In the genomic region with DNA sequence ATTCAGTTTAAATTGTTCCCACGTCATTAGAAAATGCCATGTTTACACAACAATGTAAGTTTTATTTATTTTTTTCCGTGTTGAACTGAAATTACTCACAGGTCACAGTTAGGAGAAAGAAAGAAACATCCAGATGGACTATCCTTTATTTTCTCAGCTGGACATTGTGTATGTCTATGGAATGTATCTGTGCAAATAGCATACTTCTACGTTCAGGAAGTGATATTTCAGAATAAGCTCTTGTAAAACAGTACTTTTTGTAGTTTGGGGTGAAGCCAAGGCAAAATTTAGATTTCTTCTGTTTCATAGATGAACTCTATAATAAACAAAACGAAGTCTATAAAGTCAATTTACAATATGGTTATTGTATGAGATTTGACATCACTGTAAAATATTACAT, we compare ENCODE assay signal across 1 cellular context.
TF ChIP-seq lines count a peak whose summit lies in the region.

No MANE protein-coding gene starts in this region.

TF ChIP-seq in A549, 52 proteins besides CTCF, POLR2A, EP300 and RAD21 (continued from another document):
- TF ChIP-seq USF2 (IDR thresholded peaks at IDR 0.05) (no peak), CBX2 (IDR thresholded peaks at IDR 0.05; ENCODE audit: borderline replicate concordance, low read depth) (no peak), ZFP36 (IDR thresholded peaks at IDR 0.05; ENCODE audit: borderline replicate concordance, partially characterized antibody) (no peak), EHMT2 (IDR thresholded peaks at IDR 0.05; ENCODE audit: low read depth) (no peak), BCL3 (IDR thresholded peaks at IDR 0.05) (no peak), MAFK (IDR thresholded peaks at IDR 0.05; ENCODE audit: partially characterized antibody) (no peak), ZSCAN20 (CRISPR knock-in tag; IDR thresholded peaks at IDR 0.05) (no peak), FOSB (CRISPR knock-in tag; IDR thresholded peaks at IDR 0.05) (no peak), HEYL (CRISPR knock-in tag; IDR thresholded peaks at IDR 0.05) (no peak), CEBPB (IDR thresholded peaks at IDR 0.05) (peak in 1 of 2 experiments; percentile 62; a peak in 1 of 4 replicates), CHD4 (IDR thresholded peaks at IDR 0.05; ENCODE audit: borderline replicate concordance) (no peak), KDM5A (IDR thresholded peaks at IDR 0.05) (no peak), HMGXB4 (CRISPR knock-in tag; IDR thresholded peaks at IDR 0.05; ENCODE audit: borderline replicate concordance) (no peak), JUNB (IDR thresholded peaks at IDR 0.05) (peak; percentile 49; the same call in 1 of the 2 replicates), HDAC2 (IDR thresholded peaks at IDR 0.05) (no peak), BHLHE40 (IDR thresholded peaks at IDR 0.05; ENCODE audit: low read depth, low read length) (no peak), CBX8 (IDR thresholded peaks at IDR 0.05) (no peak), RCOR1 (IDR thresholded peaks at IDR 0.05; ENCODE audit: low read depth, low read length) (no peak), TP53 (CRISPR knock-in tag; IDR thresholded peaks at IDR 0.05) (no peak), SREBF2 (IDR thresholded peaks at IDR 0.05) (no peak), GATA3 (IDR thresholded peaks at IDR 0.05; ENCODE audit: borderline replicate concordance) (peak; percentile 90), REST (IDR thresholded peaks at IDR 0.05) (no peak), RNF2 (IDR thresholded peaks at IDR 0.05; ENCODE audit: borderline replicate concordance, low read depth) (no peak), FOSL2 (IDR thresholded peaks at IDR 0.05) (no peak), FOSL2 (CRISPR knock-in tag; IDR thresholded peaks at IDR 0.05) (peak; percentile 83), FOXS1 (CRISPR knock-in tag; IDR thresholded peaks at IDR 0.05) (peak; percentile 94; the same call in 1 of the 2 replicates), NR3C1 (IDR thresholded peaks at IDR 0.05) (no peak)
- TF ChIP-seq, protein P1, sequence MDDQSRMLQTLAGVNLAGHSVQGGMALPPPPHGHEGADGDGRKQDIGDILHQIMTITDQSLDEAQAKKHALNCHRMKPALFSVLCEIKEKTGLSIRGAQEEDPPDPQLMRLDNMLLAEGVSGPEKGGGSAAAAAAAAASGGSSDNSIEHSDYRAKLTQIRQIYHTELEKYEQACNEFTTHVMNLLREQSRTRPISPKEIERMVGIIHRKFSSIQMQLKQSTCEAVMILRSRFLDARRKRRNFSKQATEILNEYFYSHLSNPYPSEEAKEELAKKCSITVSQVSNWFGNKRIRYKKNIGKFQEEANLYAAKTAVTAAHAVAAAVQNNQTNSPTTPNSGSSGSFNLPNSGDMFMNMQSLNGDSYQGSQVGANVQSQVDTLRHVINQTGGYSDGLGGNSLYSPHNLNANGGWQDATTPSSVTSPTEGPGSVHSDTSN (IDR thresholded peaks at IDR 0.05): peak; percentile 42; the same call in 1 of the 2 replicates
- TF ChIP-seq, protein P2, sequence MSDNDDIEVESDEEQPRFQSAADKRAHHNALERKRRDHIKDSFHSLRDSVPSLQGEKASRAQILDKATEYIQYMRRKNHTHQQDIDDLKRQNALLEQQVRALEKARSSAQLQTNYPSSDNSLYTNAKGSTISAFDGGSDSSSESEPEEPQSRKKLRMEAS (IDR thresholded peaks at IDR 0.05): peak; percentile 20; the same call in 1 of the 2 replicates
- TF ChIP-seq, protein P3, sequence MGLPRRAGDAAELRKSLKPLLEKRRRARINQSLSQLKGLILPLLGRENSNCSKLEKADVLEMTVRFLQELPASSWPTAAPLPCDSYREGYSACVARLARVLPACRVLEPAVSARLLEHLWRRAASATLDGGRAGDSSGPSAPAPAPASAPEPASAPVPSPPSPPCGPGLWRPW (IDR thresholded peaks at IDR 0.05): no peak
